ENCODE assay signal across 6 cellular contexts in genomic region chr22:50303848-50304527, GRCh38. TPM values are rescaled to one million over a fixed set of nuclear protein-coding genes. Genes with fewer than 3 reads are reported as not detected.
A peak's percentile ranks its signal among the peaks of the same experiment; 100 is the strongest.
DNase-seq lines count a peak whose midpoint lies in the region; ATAC-seq and TF ChIP-seq lines count a peak whose summit lies in the region.

No MANE protein-coding gene starts in this region.

- CTCF ChIA-PET in PC-9 (lab: Charles Lee) = interaction anchor here (0.7 to 1.7 kb wide), 5 partner anchors 9 to 33 kb away, joined by 3 to 8 read pairs (median 4); no protein-coding TSS in a partner anchor

- H3K4me2 ChIP-seq in PC-9 = peak overlapping the region; percentile 98

- peaks cover 57% of the 10 kb centered on the region for H3K4me1 ChIP-seq in PC-9 (replicated peaks; ENCODE audit: insufficient read depth)

- no peaks in the 10 kb centered on the region for H3K27me3 ChIP-seq in PC-9 (ENCODE audit: insufficient read depth, low read depth)

- peak overlapping the region; percentile 92 for H3K27ac ChIP-seq in PC-9

- TF ChIP-seq CTCF in AG10803 (conservative IDR thresholded peaks at IDR 0.05; ENCODE audit: low read length) (no peak), PC-9 (conservative IDR thresholded peaks at IDR 0.05) (no peak)

- BruUV-seq in PC-9 (replicated peaks; lab: Mats Ljungman, UMichigan) = no TSS peak

- DNase-seq in AG10803 (ENCODE audit: low read depth) (no peak), PC-9 (peak; percentile 94 to 95), iPS-NIHi7 (ENCODE audit: extremely low spot score) (peak; percentile 68)
- no peak for DNase-seq in NK-92 treated with Interleukin-12 subunit alpha and Interleukin-12 subunit beta, amount 100 ng/mL, for 24 hours (lab: John Stamatoyannopoulos, UW)

- peak overlapping the region; percentile 39 for H3K4me3 ChIP-seq in AG10803 (ENCODE audit: low read length)
- peak overlapping the region; percentile 88; the same call in 1 of the 2 replicates for H3K4me3 ChIP-seq in PC-9

- H4K20me1 ChIP-seq in PC-9 (ENCODE audit: insufficient read depth) = peaks cover 49% of the 10 kb centered on the region

- no peak for ATAC-seq in HG03521 (IDR thresholded peaks at IDR 0.05; ENCODE audit: unreplicated experiment)
- ATAC-seq in HG03571 (IDR thresholded peaks at IDR 0.05; ENCODE audit: unreplicated experiment) = no peak

- POLR2A ChIA-PET in PC-9 (lab: Charles Lee; ENCODE audit: unreplicated experiment) = interaction anchor here (0.5 to 1.8 kb wide), 4 partner anchors 9 to 53 kb away, joined by 3 to 12 read pairs (median 5); partner anchors contain the start of genes HDAC10 and MAPK11

- H2AFZ ChIP-seq in PC-9 = no peak overlapping the region

- H3K36me3 ChIP-seq in PC-9 (ENCODE audit: low read depth) = peaks cover 10% of the 10 kb centered on the region; the same call in 1 of the 2 replicates

- H3K9me2 ChIP-seq in PC-9 (ENCODE audit: insufficient read depth) = no peaks in the 10 kb centered on the region

- no peaks in the 10 kb centered on the region for H3K9me3 ChIP-seq in PC-9 (ENCODE audit: insufficient read depth, low read depth)

- peaks cover 72% of the 10 kb centered on the region for H3K79me2 ChIP-seq in PC-9 (ENCODE audit: low read depth)

- H3F3A ChIP-seq in PC-9 (ENCODE audit: insufficient read depth, low read depth) = peaks cover 41% of the 10 kb centered on the region

- intact Hi-C loops in PC-9 (cut with micrococcal nuclease; ENCODE audit: unreplicated experiment) = loop anchor here (1.0 kb wide), 3 partner anchors 11 to 38 kb away; no protein-coding TSS in a partner anchor

RNA-seq across cellular contexts. Expression of gene PLXNB2, which starts 3.5 kb away (rescaled TPM):
- 250 and 260 TPM in 2 replicates for total RNA-seq in PC-9 (2021)

RNA-seq across cellular contexts. Expression of gene DENND6B, which starts 22.8 kb away (rescaled TPM):
- 12.1 and 14.3 TPM in 2 replicates for total RNA-seq in PC-9 (2021)

RNA-seq across cellular contexts. Expression of gene MAPK11, which starts 33.8 kb away (rescaled TPM):
- total RNA-seq in PC-9 (2021) = 5.5 and 10.0 TPM in 2 replicates

RNA-seq across cellular contexts. Expression of gene PPP6R2, which starts 39.1 kb away (rescaled TPM):
- total RNA-seq in PC-9 (2021) = 49.2 and 51.2 TPM in 2 replicates

RNA-seq across cellular contexts. Expression of gene MAPK12, which starts 42.5 kb away (rescaled TPM):
- 48.5 and 61.1 TPM in 2 replicates for total RNA-seq in PC-9 (2021)

Comparison
In these comparisons a context has a peak if more than half of its experiments do, and no peak if none do; other contexts are left out.
1. DNase-seq: peak in PC-9 (2 of 2) and iPS-NIHi7 (single experiment); none in AG10803 (single experiment) and NK-92 treated with Interleukin-12 subunit alpha and Interleukin-12 subunit beta, amount 100 ng/mL, for 24 hours (single experiment).